In the genomic region with DNA sequence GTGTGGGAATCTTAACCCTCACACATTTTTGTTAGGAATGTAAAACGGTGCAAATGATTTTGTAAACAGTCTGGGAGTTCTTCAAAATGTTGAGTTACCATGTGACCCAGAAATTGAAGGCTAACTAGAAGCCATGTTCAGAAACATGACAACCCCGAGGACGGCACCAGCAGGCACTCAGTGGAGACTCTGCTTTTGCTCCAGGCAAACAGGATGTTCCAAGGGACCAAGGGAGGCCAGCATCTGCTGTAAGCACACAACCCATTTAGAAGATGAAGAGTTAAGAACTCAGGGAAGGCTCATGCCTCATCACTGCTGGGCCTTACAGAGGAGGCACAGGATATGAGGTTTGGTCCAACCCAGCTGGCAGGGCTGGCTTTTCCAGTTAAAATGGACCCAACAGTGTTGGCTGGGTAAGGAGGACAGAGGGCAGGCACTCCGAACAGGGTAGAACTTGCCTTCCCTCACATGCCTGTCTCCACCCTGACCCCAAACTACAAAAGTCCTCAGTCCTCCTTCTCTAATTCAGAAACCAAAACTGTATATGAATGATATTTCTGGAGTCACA, we compare ENCODE assay signal across 22 cellular contexts. TPM values are rescaled to one million over a fixed set of nuclear protein-coding genes. Genes with fewer than 3 reads are reported as not detected.
"Had no signal": no experiment of that assay in that cellular context is flagged by ENCODE, and none has a peak within 500 bp of the region (broad histone marks: within the 10 kb centered on the region; RNA-seq: fewer than 3 reads in every experiment).

No MANE protein-coding gene starts in this region.

- DNase-seq: activated CD4-positive, alpha-beta T cell treated with anti-CD3 and anti-CD28 coated beads, Interleukin-2, amount 10 ng/mL, durations not matched to agents 7 days and 5 days; activated CD4-positive, CD25-positive, alpha-beta regulatory T cell treated with anti-CD3 and anti-CD28 coated beads, Interleukin-2, amount 50 U/mL, for 72 hours; activated CD8-positive, alpha-beta memory T cell treated with anti-CD3 and anti-CD28 coated beads, Interleukin-2, amount 10 ng/mL, durations not matched to agents 7 days and 5 days; activated CD8-positive, alpha-beta T cell treated with anti-CD3 and anti-CD28 coated beads for 36 hours; activated effector memory CD4-positive, alpha-beta T cell treated with anti-CD3 and anti-CD28 coated beads, Interleukin-2, amount 50 U/mL, for 16 hours; activated naive CD4-positive, alpha-beta T cell treated with anti-CD3 and anti-CD28 coated beads, Interleukin-2, amount 10 ng/mL, durations not matched to agents 7 days and 5 days; activated T-cell treated with anti-CD3 and anti-CD28 coated beads for 4 hours; amygdala; effector memory CD4-positive, alpha-beta T cell; foreskin fibroblast; natural killer cell; ovary; stimulated activated CD4-positive, alpha-beta T cell treated with anti-CD3 and anti-CD28 coated beads, Interleukin-1b, Interleukin-23, amount 100 ng/mL, for 48 hours; stimulated activated naive CD8-positive, alpha-beta T cell treated with anti-CD3 and anti-CD28 coated beads, Interleukin-15, amount 100 ng/mL, for 72 hours; T-helper 2 cell; uterus had no signal

- H3K4me3 ChIP-seq: lung, ovary, prostate gland, tibial nerve, uterus had no signal

- H3K36me3 ChIP-seq: neutrophil, ovary, prostate gland, tibial nerve, uterus had no signal

- H3K4me1 ChIP-seq: prostate gland, uterus had no signal

- ATAC-seq: activated CD8-positive, alpha-beta memory T cell treated with anti-CD3 and anti-CD28 coated beads, Interleukin-2, amount 10 ng/mL, durations not matched to agents 7 days and 5 days; activated CD8-positive, alpha-beta T cell treated with anti-CD3 and anti-CD28 coated beads for 36 hours; left lobe of liver; natural killer cell; stimulated activated naive CD8-positive, alpha-beta T cell treated with anti-CD3 and anti-CD28 coated beads, Interleukin-15, amount 100 ng/mL, for 72 hours had no signal

- H3K27ac ChIP-seq: neutrophil, ovary, prostate gland, tibial nerve, uterus, VCaP had no signal

- H3K27me3 ChIP-seq: neutrophil, ovary, tibial nerve, uterus had no signal

- H3K9me3 ChIP-seq: neutrophil, ovary, prostate gland, uterus had no signal

RNA-seq across cellular contexts. Expression of a gene that starts 23.6 kb away (rescaled TPM):
- total RNA-seq: natural killer cell had no signal
